In genomic region chr20:45765307-45765910, GRCh38 we compare ENCODE assay signal across 24 cellular contexts. TPM values are rescaled to one million over a fixed set of nuclear protein-coding genes. Genes with fewer than 3 reads are reported as not detected.
DNase-seq lines count a peak whose midpoint lies in the region; ATAC-seq, FAIRE-seq and TF ChIP-seq lines count a peak whose summit lies in the region.
"Had no signal": no experiment of that assay in that cellular context is flagged by ENCODE, and none has a peak within 500 bp of the region (broad histone marks: within the 10 kb centered on the region; RNA-seq: fewer than 3 reads in every experiment).

No MANE protein-coding gene starts in this region.

- DNase-seq in endothelial cell of umbilical vein (ENCODE audit: low read depth, low spot score) (no peak), globus pallidus (ENCODE audit: low spot score) (no peak), ureter (ENCODE audit: low spot score) (no peak), omental fat pad (ENCODE audit: low spot score) (no peak), activated gamma-delta T cell treated with Interleukin-2 at 50 U/mL for 16 hours (no peak)
- DNase-seq: 8988T, DMS53, GF-D8, MM.1S, NCI-H1048, NCI-H1436 treated with DMSO at 0.1 percent for 48 hours, NCI-H1930, NCI-H226, NCI-H510A treated with DMSO at 0.1 percent for 48 hours, NCI-H748 treated with DMSO at 0.1 percent for 48 hours, SJCRH30 had no signal

- WGBS in HUES64: 27% methylated on average over 5 of the region's 5 CpGs

- intact Hi-C loops in endothelial cell of umbilical vein (cut with micrococcal nuclease): no loop called here

- H3K4me3 ChIP-seq in BLaER1 (no peak overlapping the region), HUES64 (ENCODE audit: low read length) (peak overlapping the region; percentile 34), endothelial cell of umbilical vein (replicated peaks in 1 of 3; ENCODE audit: insufficient read depth in 1 of 3, low read depth in 1 of 3, low read length in 3 of 3) (no peak overlapping the region), iPS-20b (ENCODE audit: low read length) (peak overlapping the region; percentile 38; the same call in 1 of the 2 replicates)
- H3K4me3 ChIP-seq: K562, SJCRH30 had no signal

- no peaks in the 10 kb centered on the region for H3K79me2 ChIP-seq in endothelial cell of umbilical vein (ENCODE audit: control insufficient read depth, insufficient read depth, low read length)

- peak overlapping the region; percentile 60 for H3K4me2 ChIP-seq in BLaER1
- H3K4me2 ChIP-seq in endothelial cell of umbilical vein (ENCODE audit: insufficient read depth, low read length): no peak overlapping the region

- peaks cover 18% of the 10 kb centered on the region for H3K4me1 ChIP-seq in BLaER1
- H3K4me1 ChIP-seq in HUES64 (ENCODE audit: insufficient read depth, low read length): peaks cover 36% of the 10 kb centered on the region
- peaks cover 7% of the 10 kb centered on the region for H3K4me1 ChIP-seq in endothelial cell of umbilical vein (ENCODE audit: control insufficient read depth, extremely low read depth, insufficient read depth, low read length)
- H3K4me1 ChIP-seq in iPS-20b (ENCODE audit: insufficient read depth, low read length): peaks cover 28% of the 10 kb centered on the region
- H3K4me1 ChIP-seq: SJCRH30 had no signal

- no peak for TF ChIP-seq CTCF in endothelial cell of umbilical vein (IDR thresholded peaks at IDR 0.05; ENCODE audit: extremely low read depth in 1 of 2, insufficient read depth in 1 of 2, low read depth in 1 of 2, low read length in 2 of 2)
- TF ChIP-seq CTCF in omental fat pad (IDR thresholded peaks at IDR 0.05): no peak

- dilution Hi-C loops in endothelial cell of umbilical vein (cut with MboI; ENCODE audit: extremely low pct_ligation_motif_present, low sequenced_read_pairs): no loop called here

- no peaks in the 10 kb centered on the region for H3K9me1 ChIP-seq in endothelial cell of umbilical vein (replicated peaks; ENCODE audit: control insufficient read depth, extremely low read depth, insufficient read depth, low read length)

- H3K9ac ChIP-seq in BLaER1: no peak overlapping the region
- H3K9ac ChIP-seq in HUES64 (ENCODE audit: low read depth, low read length): peak overlapping the region; percentile 71
- no peak overlapping the region for H3K9ac ChIP-seq in endothelial cell of umbilical vein (replicated peaks; ENCODE audit: extremely low read depth, insufficient read depth, low read length)
- peak overlapping the region; percentile 72; the same call in 1 of the 2 replicates for H3K9ac ChIP-seq in iPS-20b (ENCODE audit: low read depth, low read length)

- peak overlapping the region; percentile 61 for H2AFZ ChIP-seq in endothelial cell of umbilical vein (ENCODE audit: low read depth, low read length)

- TF ChIP-seq POLR2A in endothelial cell of umbilical vein (IDR thresholded peaks at IDR 0.05; ENCODE audit: low read depth, low read length): no peak

- ATAC-seq in omental fat pad (ENCODE audit: low FRiP score): no peak
- ATAC-seq: HepG2, K562, Panc1 had no signal

- CTCF ChIA-PET in endothelial cell of umbilical vein (lab: Charles Lee): no interaction called here

- H3K27ac ChIP-seq in BLaER1 (0 out of 2 replicates have a peak overlapping the region, but pooled peaks have one; percentile 5), HUES64 (ENCODE audit: low read depth, low read length) (peak overlapping the region; percentile 97), endothelial cell of umbilical vein (ENCODE audit: insufficient read depth, low read depth, low read length) (no peak overlapping the region), iPS-20b (ENCODE audit: low read length) (peak overlapping the region; percentile 80)
- H3K27ac ChIP-seq: SJCRH30 had no signal

- POLR2A ChIA-PET in endothelial cell of umbilical vein (lab: Charles Lee): no interaction called here

- H3K9me3 ChIP-seq in BLaER1: 0 out of 2 replicates have a peak, but pooled peaks cover 1% of the 10 kb centered on the region
- H3K9me3 ChIP-seq in HUES64 (ENCODE audit: insufficient read depth, low read depth, low read length): peaks cover 6% of the 10 kb centered on the region
- H3K9me3 ChIP-seq in endothelial cell of umbilical vein (replicated peaks; ENCODE audit: control insufficient read depth, insufficient read depth, low read length): no peaks in the 10 kb centered on the region
- H3K9me3 ChIP-seq in iPS-20b (ENCODE audit: insufficient read depth, low read depth, low read length): no peaks in the 10 kb centered on the region
- H3K9me3 ChIP-seq: SJCRH30 had no signal

- H4K20me1 ChIP-seq in BLaER1: no peaks in the 10 kb centered on the region
- no peaks in the 10 kb centered on the region for H4K20me1 ChIP-seq in endothelial cell of umbilical vein (replicated peaks; ENCODE audit: control insufficient read depth, extremely low read depth, insufficient read depth, low read length)

- H3K27me3 ChIP-seq in BLaER1 (no peaks in the 10 kb centered on the region), HUES64 (ENCODE audit: insufficient read depth, low read length) (no peaks in the 10 kb centered on the region), endothelial cell of umbilical vein (ENCODE audit: control insufficient read depth in 2 of 2, insufficient read depth in 2 of 2, low read length in 2 of 2) (no peaks in the 10 kb centered on the region), iPS-20b (ENCODE audit: insufficient read depth, low read length) (no peaks in the 10 kb centered on the region)

- no peak for FAIRE-seq in endothelial cell of umbilical vein (lab: Jason Lieb, UNC)
- FAIRE-seq: H54, HepG2, K562 had no signal

- H3K36me3 ChIP-seq in BLaER1 (no peaks in the 10 kb centered on the region), HUES64 (ENCODE audit: insufficient read depth, low read length) (no peaks in the 10 kb centered on the region), endothelial cell of umbilical vein (ENCODE audit: control insufficient read depth in 2 of 2, extremely low read depth in 1 of 2, insufficient read depth in 2 of 2, low read length in 2 of 2) (no peaks in the 10 kb centered on the region), iPS-20b (ENCODE audit: insufficient read depth, low read depth, low read length) (no peaks in the 10 kb centered on the region)
- H3K36me3 ChIP-seq: SJCRH30 had no signal

- BruUV-seq in endothelial cell of umbilical vein (replicated peaks; lab: Mats Ljungman, UMichigan): no TSS peak

TF ChIP-seq in endothelial cell of umbilical vein, 7 proteins besides CTCF, POLR2A, EP300 and RAD21 (continues in another document):
- TF ChIP-seq GATA2 (IDR thresholded peaks at IDR 0.05; ENCODE audit: insufficient read depth, insufficient read length, low read depth, low read length) (no peak), MYC (IDR thresholded peaks at IDR 0.05; ENCODE audit: low read depth, low read length) (no peak), EZH2 (IDR thresholded peaks at IDR 0.05; ENCODE audit: borderline replicate concordance, low read depth, low read length, severe bottlenecking) (no peak)

RNA-seq across cellular contexts. Expression of gene WFDC3, which starts 26.3 kb away (rescaled TPM):
- polyA plus RNA-seq in HUES64 (2013, experiment 1 of 2): not detected
- not detected for polyA plus RNA-seq in HUES64 (2013, experiment 2 of 2)
- not detected in 2 replicates for total RNA-seq in endothelial cell of umbilical vein
- 0.39 TPM in 1 of 2 replicates, not detected in the other for polyA plus RNA-seq in endothelial cell of umbilical vein
- polyA plus RNA-seq in endothelial cell of umbilical vein (2011; cell fraction: cytosol; rRNA removed): 0.13 and 0.21 TPM in 2 replicates
- not detected in 2 replicates for polyA plus RNA-seq in endothelial cell of umbilical vein (2011; cell fraction: nucleus; rRNA removed)
- not detected in 2 replicates for polyA plus RNA-seq in endothelial cell of umbilical vein (2012)
- polyA minus RNA-seq in endothelial cell of umbilical vein: not detected in 2 replicates
- polyA minus RNA-seq in endothelial cell of umbilical vein (2011; cell fraction: cytosol; rRNA and poly(A)+ RNA removed): not detected
- polyA minus RNA-seq in endothelial cell of umbilical vein (2011; cell fraction: nucleus; rRNA and poly(A)+ RNA removed): not detected in 2 replicates
- 3.0 TPM for total RNA-seq in ureter
- total RNA-seq in omental fat pad: 1 to 10 TPM in 1 of 4 donors, not detected in 3; 1.6 TPM
- total RNA-seq: K562 had no signal
- polyA plus RNA-seq: HepG2 had no signal

RNA-seq across cellular contexts. Expression of gene DNTTIP1, which starts 26.3 kb away (rescaled TPM):
- polyA plus RNA-seq in HUES64 (2013, experiment 1 of 2): 38.8 TPM
- polyA plus RNA-seq in HUES64 (2013, experiment 2 of 2): 39.9 TPM
- total RNA-seq in endothelial cell of umbilical vein (31.9 and 33.7 TPM in 2 replicates), ureter (24.5 TPM), omental fat pad (10 to 100 TPM; 12.7 to 38.6 (median 18.1) TPM)
- polyA plus RNA-seq in endothelial cell of umbilical vein: 38.4 and 40.5 TPM in 2 replicates
- polyA plus RNA-seq in endothelial cell of umbilical vein (2011; cell fraction: cytosol; rRNA removed): 58.7 and 59.8 TPM in 2 replicates
- 30.0 and 30.5 TPM in 2 replicates for polyA plus RNA-seq in endothelial cell of umbilical vein (2011; cell fraction: nucleus; rRNA removed)
- 37.7 and 37.9 TPM in 2 replicates for polyA plus RNA-seq in endothelial cell of umbilical vein (2012)
- 15.7 and 26.0 TPM in 2 replicates for polyA minus RNA-seq in endothelial cell of umbilical vein
- polyA minus RNA-seq in endothelial cell of umbilical vein (2011; cell fraction: cytosol; rRNA and poly(A)+ RNA removed): 27.0 TPM
- polyA minus RNA-seq in endothelial cell of umbilical vein (2011; cell fraction: nucleus; rRNA and poly(A)+ RNA removed): 7.4 and 8.7 TPM in 2 replicates

RNA-seq across cellular contexts. Expression of gene SPINT4, which starts 43.3 kb away (rescaled TPM):
- not detected for polyA plus RNA-seq in HUES64 (2013, experiment 1 of 2)
- polyA plus RNA-seq in HUES64 (2013, experiment 2 of 2): not detected
- total RNA-seq in endothelial cell of umbilical vein (not detected in 2 replicates), ureter (not detected), omental fat pad (not detected)
- polyA plus RNA-seq in endothelial cell of umbilical vein: not detected in 2 replicates
- not detected in 2 replicates for polyA plus RNA-seq in endothelial cell of umbilical vein (2011; cell fraction: cytosol; rRNA removed)
- polyA plus RNA-seq in endothelial cell of umbilical vein (2011; cell fraction: nucleus; rRNA removed): not detected in 2 replicates
- polyA plus RNA-seq in endothelial cell of umbilical vein (2012): not detected in 2 replicates
- not detected in 2 replicates for polyA minus RNA-seq in endothelial cell of umbilical vein
- not detected for polyA minus RNA-seq in endothelial cell of umbilical vein (2011; cell fraction: cytosol; rRNA and poly(A)+ RNA removed)
- not detected in 2 replicates for polyA minus RNA-seq in endothelial cell of umbilical vein (2011; cell fraction: nucleus; rRNA and poly(A)+ RNA removed)
- total RNA-seq: HepG2, K562, SJCRH30 had no signal
- polyA plus RNA-seq: CD14-positive monocyte, HepG2, K562 had no signal

RNA-seq across cellular contexts. Expression of gene UBE2C, which starts 47.0 kb away (rescaled TPM):
- polyA plus RNA-seq in HUES64 (2013, experiment 1 of 2): 229 TPM
- polyA plus RNA-seq in HUES64 (2013, experiment 2 of 2): 266 TPM
- total RNA-seq in endothelial cell of umbilical vein: 108 and 129 TPM in 2 replicates
- polyA plus RNA-seq in endothelial cell of umbilical vein: 130 and 135 TPM in 2 replicates
- 144 and 179 TPM in 2 replicates for polyA plus RNA-seq in endothelial cell of umbilical vein (2011; cell fraction: cytosol; rRNA removed)
- 59.1 and 60.1 TPM in 2 replicates for polyA plus RNA-seq in endothelial cell of umbilical vein (2011; cell fraction: nucleus; rRNA removed)
- 62.6 and 120 TPM in 2 replicates for polyA plus RNA-seq in endothelial cell of umbilical vein (2012)
- 34.7 and 40.8 TPM in 2 replicates for polyA minus RNA-seq in endothelial cell of umbilical vein
- polyA minus RNA-seq in endothelial cell of umbilical vein (2011; cell fraction: cytosol; rRNA and poly(A)+ RNA removed): 96.0 TPM
- polyA minus RNA-seq in endothelial cell of umbilical vein (2011; cell fraction: nucleus; rRNA and poly(A)+ RNA removed): 16.3 and 25.2 TPM in 2 replicates
- total RNA-seq in ureter: 1.1 TPM
- 10 to 100 TPM in 1 of 4 donors, 1 to 10 TPM in 1, not detected in 2; 1.4 to 10.1 TPM for total RNA-seq in omental fat pad

Comparison
In these comparisons a context has a peak if more than half of its experiments do, and no peak if none do; other contexts are left out.
1. H3K4me3 ChIP-seq: peak in HUES64 (single experiment) and iPS-20b (single experiment); none in BLaER1 (single experiment) and endothelial cell of umbilical vein (0 of 3).
2. H3K9ac ChIP-seq: peak in HUES64 (single experiment) and iPS-20b (single experiment); none in BLaER1 (single experiment) and endothelial cell of umbilical vein (single experiment).